16 cellular contexts compared by ENCODE assay signal in genomic region chr7:37546677-37547076, GRCh38.
DNase-seq lines count a peak whose midpoint lies in the region; ATAC-seq, FAIRE-seq and TF ChIP-seq lines count a peak whose summit lies in the region.
"Had no signal": no experiment of that assay in that cellular context is flagged by ENCODE, and none has a peak within 500 bp of the region (broad histone marks: within the 10 kb centered on the region; RNA-seq: fewer than 3 reads in every experiment).

No MANE protein-coding gene starts in this region.

- no peak for TF ChIP-seq EP300 in HepG2 (IDR thresholded peaks at IDR 0.05; ENCODE audit: low read depth in 2 of 2, low read length in 2 of 2)
- TF ChIP-seq EP300 in HepG2 (CRISPR knock-in tag; IDR thresholded peaks at IDR 0.05; ENCODE audit: borderline replicate concordance), result no peak

- WGBS in HepG2 (ENCODE audit: low lambda C conversion rate), result 0% methylated on average over 3 of the region's 3 CpGs
- WGBS in right lobe of liver (ENCODE audit: insufficient coverage, low coverage, low lambda C conversion rate, missing lambda C conversion rate), result 57% methylated on average over 3 of the region's 3 CpGs

- H3K27ac Mint-ChIP-seq in nephron, result peak overlapping the region in 2 of 3 experiments; percentile 8 to 83
- H3K27ac Mint-ChIP-seq: CD8-positive, alpha-beta memory T cell had no signal

- CTCF ChIA-PET in HepG2 (lab: Yijun Ruan, JAX; ENCODE audit: low intra/inter-chr PET ratio, low total read pairs), result no interaction called here

- in situ Hi-C loops in HepG2 (cut with HindIII; ENCODE audit: extremely low pct_ligation_motif_present, low pct_unique_long_range_greater_than_20kb), result no loop called here

- no peaks in the 10 kb centered on the region for H3K9me3 Mint-ChIP-seq in nephron
- H3K9me3 Mint-ChIP-seq: CD8-positive, alpha-beta memory T cell had no signal

- TF ChIP-seq CTCF in HepG2 (CRISPR knock-in tag; IDR thresholded peaks at IDR 0.05), result no peak
- no peak for TF ChIP-seq CTCF in right lobe of liver (IDR thresholded peaks at IDR 0.05)
- no peak for TF ChIP-seq CTCF in bronchial epithelial cell (IDR thresholded peaks at IDR 0.05; ENCODE audit: insufficient read depth, low read length, severe bottlenecking)
- TF ChIP-seq CTCF in nephron (IDR thresholded peaks at IDR 0.05; ENCODE audit: unreplicated experiment in 3 of 3), result no peak

- FAIRE-seq in HepG2 (lab: Jason Lieb, UNC) (no peak), bronchial epithelial cell (lab: Jason Lieb, UNC) (no peak)
- FAIRE-seq: H54, HTR-8/SVneo had no signal

- H3K36me3 ChIP-seq in HepG2 (replicated peaks in 1 of 2; ENCODE audit: control insufficient read depth in 1 of 2, insufficient read depth in 2 of 2, low read length in 2 of 2) (no peaks in the 10 kb centered on the region), right lobe of liver (no peaks in the 10 kb centered on the region), bronchial epithelial cell (ENCODE audit: control insufficient read depth, insufficient read depth, low read length) (no peaks in the 10 kb centered on the region)
- H3K36me3 ChIP-seq: BLaER1 had no signal

- H3K9me3 ChIP-seq in HepG2 (ENCODE audit: low read length) (no peaks in the 10 kb centered on the region), right lobe of liver (no peaks in the 10 kb centered on the region)
- H3K9me3 ChIP-seq: BLaER1, Caco-2 had no signal

- BruUV-seq in HepG2 (replicated peaks; lab: Mats Ljungman, UMichigan), result no TSS peak

- H3K4me3 Mint-ChIP-seq in nephron, result no peak overlapping the region
- H3K4me3 Mint-ChIP-seq: CD8-positive, alpha-beta memory T cell had no signal

- H3K4me1 Mint-ChIP-seq in nephron, result peaks cover 35% of the 10 kb centered on the region
- H3K4me1 Mint-ChIP-seq: CD8-positive, alpha-beta memory T cell had no signal

- no peak overlapping the region for H3K4me3 ChIP-seq in HepG2 (replicated peaks in 1 of 3; ENCODE audit: insufficient read depth in 1 of 3, low read depth in 2 of 3, low read length in 3 of 3)
- no peak overlapping the region for H3K4me3 ChIP-seq in right lobe of liver
- no peak overlapping the region for H3K4me3 ChIP-seq in bronchial epithelial cell (ENCODE audit: low read depth, low read length)
- H3K4me3 ChIP-seq: BLaER1 had no signal

- DNase-seq in HepG2 (ENCODE audit: low spot score) (no peak), right lobe of liver (no peak), bronchial epithelial cell (ENCODE audit: low read depth) (peak; percentile 27), OCI-M1 (lab: John Stamatoyannopoulos, UW) (no peak), iPS-NIHi7 (ENCODE audit: extremely low spot score) (no peak), NCI-H1436 treated with DMSO at 0.1 percent for 48 hours (lab: John Stamatoyannopoulos, UW) (no peak)
- DNase-seq: 8988T; AML-193; Caco-2; CD8-positive, alpha-beta memory T cell; DMS53 had no signal

- no peak overlapping the region for H2AFZ ChIP-seq in HepG2 (ENCODE audit: low read length)

- intact Hi-C loops in HepG2 (cut with micrococcal nuclease; ENCODE audit: unreplicated experiment), result no loop called here
- intact Hi-C loops in right lobe of liver (cut with DNase I), result no loop called here

- H3K4me1 ChIP-seq in HepG2 (ENCODE audit: insufficient read depth, low read length) (no peaks in the 10 kb centered on the region), right lobe of liver (no peaks in the 10 kb centered on the region)
- H3K4me1 ChIP-seq: Caco-2 had no signal

- POLR2A ChIA-PET in HepG2 (lab: Yijun Ruan, JAX), result no interaction called here

- H3K27ac ChIP-seq in HepG2 (ENCODE audit: extremely low read length, insufficient read depth, low read length) (no peak overlapping the region), right lobe of liver (no peak overlapping the region)
- H3K27ac ChIP-seq: BLaER1 had no signal

- H3K27me3 ChIP-seq in HepG2 (ENCODE audit: control insufficient read depth in 1 of 2, insufficient read depth in 2 of 2, low read length in 2 of 2), result peaks cover 0 to 4% of the 10 kb centered on the region in 2 experiments; a peak in 1 of 5 replicates
- H3K27me3 ChIP-seq in right lobe of liver, result no peaks in the 10 kb centered on the region
- no peaks in the 10 kb centered on the region for H3K27me3 ChIP-seq in bronchial epithelial cell (ENCODE audit: control insufficient read depth, insufficient read depth, low read length)
- H3K27me3 ChIP-seq: BLaER1 had no signal

- peaks cover 7% of the 10 kb centered on the region for H3K27me3 Mint-ChIP-seq in nephron (ENCODE audit: low read depth)

- no peak for TF ChIP-seq POLR2A in HepG2 (IDR thresholded peaks at IDR 0.05; ENCODE audit: insufficient read depth in 1 of 2, low read depth in 2 of 2, low read length in 2 of 2)
- TF ChIP-seq POLR2A in right lobe of liver (IDR thresholded peaks at IDR 0.05), result no peak

- no peak overlapping the region for H3K9ac ChIP-seq in HepG2 (ENCODE audit: insufficient read depth, low read depth, low read length)
- H3K9ac ChIP-seq: BLaER1 had no signal

- H3K79me2 ChIP-seq in HepG2 (ENCODE audit: insufficient read depth, low read length), result no peaks in the 10 kb centered on the region

- ATAC-seq in HepG2 (no peak), right lobe of liver (no peak)
- ATAC-seq: HCT116 had no signal

- no peaks in the 10 kb centered on the region for H4K20me1 ChIP-seq in HepG2 (ENCODE audit: insufficient read depth, low read length)
- H4K20me1 ChIP-seq: BLaER1 had no signal

- H3K36me3 Mint-ChIP-seq in nephron (ENCODE audit: low read depth), result no peaks in the 10 kb centered on the region
- H3K36me3 Mint-ChIP-seq: CD8-positive, alpha-beta memory T cell had no signal

- no peak for TF ChIP-seq RAD21 in HepG2 (CRISPR knock-in tag; IDR thresholded peaks at IDR 0.05)

- no peak overlapping the region for H3K4me2 ChIP-seq in HepG2 (ENCODE audit: low read depth, low read length)
- H3K4me2 ChIP-seq: BLaER1 had no signal

TF ChIP-seq in HepG2, 621 proteins besides CTCF, POLR2A, EP300 and RAD21:
- TF ChIP-seq CREBL2 (CRISPR knock-in tag; IDR thresholded peaks at IDR 0.05; ENCODE audit: borderline replicate concordance) (no peak), CREB1 (IDR thresholded peaks at IDR 0.05) (peak; percentile 39; the same call in 1 of the 2 replicates), CREB1 (CRISPR knock-in tag; IDR thresholded peaks at IDR 0.05) (no peak)
